In genomic region chr2:54577035-54577434, GRCh38 we compare ENCODE assay signal across 9 cellular contexts.
DNase-seq lines count a peak whose midpoint lies in the region; ATAC-seq lines count a peak whose summit lies in the region.
"Had no signal": no experiment of that assay in that cellular context is flagged by ENCODE, and none has a peak within 500 bp of the region (broad histone marks: within the 10 kb centered on the region; RNA-seq: fewer than 3 reads in every experiment).

No MANE protein-coding gene starts in this region.

- H3K27me3 ChIP-seq in BLaER1 = no peaks in the 10 kb centered on the region
- no peaks in the 10 kb centered on the region for H3K27me3 ChIP-seq in HAP-1 (ENCODE audit: low read depth)

- H3K4me1 ChIP-seq in BLaER1 (peaks cover 100% of the 10 kb centered on the region), HAP-1 (peaks cover 32% of the 10 kb centered on the region)

- H3K36me3 ChIP-seq in BLaER1 (peaks cover 52% of the 10 kb centered on the region), HAP-1 (replicated peaks) (no peaks in the 10 kb centered on the region)

- peaks cover 100% of the 10 kb centered on the region for H4K20me1 ChIP-seq in BLaER1

- ATAC-seq in left lobe of liver = peak; percentile 43
- no peak for ATAC-seq in HG02973 (IDR thresholded peaks at IDR 0.05; ENCODE audit: unreplicated experiment)
- no peak for ATAC-seq in GM21717 (IDR thresholded peaks at IDR 0.05; ENCODE audit: unreplicated experiment)

- H3K9me3 ChIP-seq in BLaER1 (no peaks in the 10 kb centered on the region), HAP-1 (no peaks in the 10 kb centered on the region)

- H3K4me3 ChIP-seq in BLaER1 (no peak overlapping the region), HAP-1 (no peak overlapping the region)

- H3K9ac ChIP-seq in BLaER1 = peak overlapping the region; percentile 69; the same call in 1 of the 2 replicates

- peak overlapping the region; percentile 98 for H3K4me2 ChIP-seq in BLaER1

- in situ Hi-C loops in HAP-1 (cut with MboI; ENCODE audit: low sequenced_read_pairs) (no loop called here), SK-MEL-5 (cut with HindIII; ENCODE audit: low pct_unique_long_range_greater_than_20kb, low sequenced_read_pairs) (no loop called here)

- H3K27ac ChIP-seq in BLaER1 = peak overlapping the region; percentile 93

- DNase-seq in HAP-1 (ENCODE audit: low spot score in 2 of 2) (peak; percentile 53 to 59), SK-MEL-5 (ENCODE audit: low read depth, low spot score) (peak; percentile 56), left lobe of liver (ENCODE audit: low spot score) (peak; percentile 83)
- no peak for DNase-seq in stimulated activated CD4-positive, alpha-beta T cell treated with anti-CD3 and anti-CD28 coated beads, Interleukin-4, amount 100 ng/mL, for 24 hours
- no peak for DNase-seq in activated CD8-positive, alpha-beta memory T cell treated with anti-CD3 and anti-CD28 coated beads, Interleukin-2, amount 50 U/mL, for 4 hours
- DNase-seq: effector CD8-positive, alpha-beta T cell had no signal

Comparison
In these comparisons a context has a peak if more than half of its experiments do, and no peak if none do; other contexts are left out.
1. DNase-seq: peak in HAP-1 (2 of 2), SK-MEL-5 (single experiment) and left lobe of liver (single experiment); none in stimulated activated CD4-positive, alpha-beta T cell treated with anti-CD3 and anti-CD28 coated beads, Interleukin-4, amount 100 ng/mL, for 24 hours (single experiment) and activated CD8-positive, alpha-beta memory T cell treated with anti-CD3 and anti-CD28 coated beads, Interleukin-2, amount 50 U/mL, for 4 hours (single experiment).